Comparison of ENCODE assay signal across 1 cellular context in genomic region chr14:88005978-88006851, GRCh38.
TF ChIP-seq lines count a peak whose summit lies in the region.

No MANE protein-coding gene starts in this region.

TF ChIP-seq in K562, 482 proteins besides CTCF, POLR2A, EP300 and RAD21 (continued from another document):
- no peak for TF ChIP-seq MYC (IDR thresholded peaks at IDR 0.05; ENCODE audit: low read depth, low read length)
- no peak for TF ChIP-seq MYC (CRISPR knock-in tag; IDR thresholded peaks at IDR 0.05; ENCODE audit: borderline replicate concordance, low read depth)
- TF ChIP-seq NRF1 (conservative IDR thresholded peaks at IDR 0.05 in 1 of 2, IDR thresholded peaks at IDR 0.05 in 1 of 2) = no peak
- no peak for TF ChIP-seq DLX4 (CRISPR knock-in tag; IDR thresholded peaks at IDR 0.05)
- TF ChIP-seq AFF1 (IDR thresholded peaks at IDR 0.05; ENCODE audit: low read depth in 1 of 2, partially characterized antibody in 2 of 2) = no peak
- TF ChIP-seq CHCHD3 (CRISPR knock-in tag; IDR thresholded peaks at IDR 0.05) = no peak
